In genomic region chr17:82838386-82839063, GRCh38 we compare ENCODE assay signal across 10 cellular contexts. TPM values are rescaled to one million over a fixed set of nuclear protein-coding genes. Genes with fewer than 3 reads are reported as not detected.
DNase-seq lines count a peak whose midpoint lies in the region; ATAC-seq and TF ChIP-seq lines count a peak whose summit lies in the region.
"Had no signal": no experiment of that assay in that cellular context is flagged by ENCODE, and none has a peak within 500 bp of the region (broad histone marks: within the 10 kb centered on the region; RNA-seq: fewer than 3 reads in every experiment).

No MANE protein-coding gene starts in this region.

- H3K27me3 ChIP-seq in lung (ENCODE audit: control insufficient read depth, insufficient read depth), result no peaks in the 10 kb centered on the region

- H3K4me3 Mint-ChIP-seq in chondrocyte (ENCODE audit: unreplicated experiment), result no peak overlapping the region
- H3K4me3 Mint-ChIP-seq in activated CD4-positive, alpha-beta memory T cell treated with anti-CD3 and anti-CD28 coated beads, Interleukin-2, amount 10 ng/mL, durations not matched to agents 7 days and 5 days, result no peak overlapping the region
- H3K4me3 Mint-ChIP-seq: activated naive CD4-positive, alpha-beta T cell treated with anti-CD3 and anti-CD28 coated beads, Interleukin-2, amount 50 U/mL, for 24 hours; T-helper 2 cell treated with Interferon-gamma antibody and Interleukin-4, amounts not matched to agents 5 μg/mL and 100 μg/mL, for 36 hours had no signal

- H3K27ac ChIP-seq in lung (ENCODE audit: low read depth in 1 of 2, low read length in 1 of 2) (peak overlapping the region in 1 of 2 donors; percentile 59), coronary artery (no peak overlapping the region)

- no peak overlapping the region for H3K27ac Mint-ChIP-seq in chondrocyte (ENCODE audit: unreplicated experiment)
- no peak overlapping the region for H3K27ac Mint-ChIP-seq in activated CD4-positive, alpha-beta memory T cell treated with anti-CD3 and anti-CD28 coated beads, Interleukin-2, amount 10 ng/mL, durations not matched to agents 7 days and 5 days
- H3K27ac Mint-ChIP-seq: activated naive CD4-positive, alpha-beta T cell treated with anti-CD3 and anti-CD28 coated beads, Interleukin-2, amount 50 U/mL, for 24 hours; T-helper 2 cell treated with Interferon-gamma antibody and Interleukin-4, amounts not matched to agents 5 μg/mL and 100 μg/mL, for 36 hours had no signal

- no peak for TF ChIP-seq CTCF in chondrocyte (IDR thresholded peaks at IDR 0.05)
- no peak for TF ChIP-seq CTCF in lung (IDR thresholded peaks at IDR 0.05; ENCODE audit: control extremely low read depth, extremely low read depth)
- no peak for TF ChIP-seq CTCF in coronary artery (IDR thresholded peaks at IDR 0.05)

- peaks cover 0 to 6% of the 10 kb centered on the region in 2 donors for H3K4me1 ChIP-seq in lung (ENCODE audit: control insufficient read depth in 2 of 2, insufficient read depth in 2 of 2, low read length in 2 of 2)

- intact Hi-C loops in Right ventricle myocardium inferior (cut with DNase I) (no loop called here), cardiac septum (cut with DNase I) (no loop called here)

- peaks cover 4% of the 10 kb centered on the region for H3K36me3 Mint-ChIP-seq in chondrocyte (ENCODE audit: low read depth)
- no peaks in the 10 kb centered on the region for H3K36me3 Mint-ChIP-seq in activated CD4-positive, alpha-beta memory T cell treated with anti-CD3 and anti-CD28 coated beads, Interleukin-2, amount 10 ng/mL, durations not matched to agents 7 days and 5 days (ENCODE audit: low read depth)
- H3K36me3 Mint-ChIP-seq: activated naive CD4-positive, alpha-beta T cell treated with anti-CD3 and anti-CD28 coated beads, Interleukin-2, amount 50 U/mL, for 24 hours had no signal

- no peaks in the 10 kb centered on the region for H3K27me3 Mint-ChIP-seq in chondrocyte (ENCODE audit: low read depth)
- no peaks in the 10 kb centered on the region for H3K27me3 Mint-ChIP-seq in activated CD4-positive, alpha-beta memory T cell treated with anti-CD3 and anti-CD28 coated beads, Interleukin-2, amount 10 ng/mL, durations not matched to agents 7 days and 5 days
- H3K27me3 Mint-ChIP-seq: activated naive CD4-positive, alpha-beta T cell treated with anti-CD3 and anti-CD28 coated beads, Interleukin-2, amount 50 U/mL, for 24 hours had no signal

- H3K9me3 Mint-ChIP-seq in chondrocyte (ENCODE audit: low read depth), result no peaks in the 10 kb centered on the region
- no peaks in the 10 kb centered on the region for H3K9me3 Mint-ChIP-seq in activated CD4-positive, alpha-beta memory T cell treated with anti-CD3 and anti-CD28 coated beads, Interleukin-2, amount 10 ng/mL, durations not matched to agents 7 days and 5 days
- H3K9me3 Mint-ChIP-seq: activated naive CD4-positive, alpha-beta T cell treated with anti-CD3 and anti-CD28 coated beads, Interleukin-2, amount 50 U/mL, for 24 hours; T-helper 2 cell treated with Interferon-gamma antibody and Interleukin-4, amounts not matched to agents 5 μg/mL and 100 μg/mL, for 36 hours had no signal

- WGBS in lung, 2 donors, result 55 to 56% methylated on average over 17 of the region's 17 CpGs

- H3K4me3 ChIP-seq in lung (no peak overlapping the region), coronary artery (no peak overlapping the region)

- ATAC-seq in Right ventricle myocardium inferior (peak; percentile 63), lung (ENCODE audit: insufficient read depth, low FRiP score) (peak; percentile 29)

- POLR2A ChIA-PET in activated CD4-positive, alpha-beta memory T cell treated with anti-CD3 and anti-CD28 coated beads, Interleukin-2, amount 10 ng/mL, durations not matched to agents 7 days and 5 days (lab: Charles Lee), result interaction anchor here (1.3 kb wide), 1 partner anchor 57 kb away, joined by 3 read pairs; no protein-coding TSS in a partner anchor

- H3K36me3 ChIP-seq in lung (ENCODE audit: control insufficient read depth in 2 of 2, insufficient read depth in 2 of 2, low read length in 2 of 2), result peaks cover 0 to 3% of the 10 kb centered on the region in 2 donors

- no peaks in the 10 kb centered on the region for H3K9me3 ChIP-seq in lung (ENCODE audit: control insufficient read depth in 2 of 2, insufficient read depth in 1 of 2, low read length in 1 of 2)

- DNase-seq in Right ventricle myocardium inferior (ENCODE audit: missing footprints), result peak; percentile 80
- no peak for DNase-seq in cardiac septum (ENCODE audit: low spot score)
- peak; percentile 10 for DNase-seq in chondrocyte (ENCODE audit: low spot score)
- DNase-seq in lung (ENCODE audit: low spot score), result peak; percentile 80
- no peak for DNase-seq in coronary artery (ENCODE audit: low spot score)
- DNase-seq in activated CD4-positive, alpha-beta memory T cell treated with anti-CD3 and anti-CD28 coated beads, Interleukin-2, amount 10 ng/mL, durations not matched to agents 7 days and 5 days, result no peak
- DNase-seq in DMS114 treated with DMSO at 0.1 percent for 48 hours (lab: John Stamatoyannopoulos, UW; ENCODE audit: unreplicated experiment), result no peak
- no peak for DNase-seq in activated gamma-delta T cell (lab: John Stamatoyannopoulos, UW)

- H3K4me1 Mint-ChIP-seq in chondrocyte (ENCODE audit: low read depth), result no peaks in the 10 kb centered on the region
- H3K4me1 Mint-ChIP-seq in activated CD4-positive, alpha-beta memory T cell treated with anti-CD3 and anti-CD28 coated beads, Interleukin-2, amount 10 ng/mL, durations not matched to agents 7 days and 5 days, result no peaks in the 10 kb centered on the region
- H3K4me1 Mint-ChIP-seq: activated naive CD4-positive, alpha-beta T cell treated with anti-CD3 and anti-CD28 coated beads, Interleukin-2, amount 50 U/mL, for 24 hours had no signal

- CTCF ChIA-PET in activated CD4-positive, alpha-beta memory T cell treated with anti-CD3 and anti-CD28 coated beads, Interleukin-2, amount 10 ng/mL, durations not matched to agents 7 days and 5 days (lab: Charles Lee), result interaction anchor here (1.1 kb wide), 1 partner anchor 79 kb away, joined by 3 read pairs; no protein-coding TSS in a partner anchor

RNA-seq across cellular contexts. Expression of gene ZNF750, which starts 1.3 kb away (rescaled TPM):
- not detected for total RNA-seq in Right ventricle myocardium inferior
- total RNA-seq in cardiac septum, result not detected
- not detected in 3 replicates for total RNA-seq in chondrocyte
- total RNA-seq in lung, result 1 to 10 TPM; 1.5 to 4.4 TPM
- polyA plus RNA-seq in lung, result 1 to 10 TPM; 1.3 to 2.2 TPM
- not detected for total RNA-seq in activated CD4-positive, alpha-beta memory T cell treated with anti-CD3 and anti-CD28 coated beads, Interleukin-2, amount 10 ng/mL, durations not matched to agents 7 days and 5 days

Comparison
In these comparisons a context has a peak if more than half of its experiments do, and no peak if none do; other contexts are left out.
1. DNase-seq: peak in Right ventricle myocardium inferior (single experiment), chondrocyte (single experiment) and lung (single experiment); none in cardiac septum (single experiment), coronary artery (single experiment), activated CD4-positive, alpha-beta memory T cell treated with anti-CD3 and anti-CD28 coated beads, Interleukin-2, amount 10 ng/mL, durations not matched to agents 7 days and 5 days (single experiment), DMS114 treated with DMSO at 0.1 percent for 48 hours (single experiment) and activated gamma-delta T cell (single experiment).